1 cellular context compared by ENCODE assay signal in genomic region chr1:18901147-18901951, GRCh38.
A peak's percentile ranks its signal among the peaks of the same experiment; 100 is the strongest.
TF ChIP-seq lines count a peak whose summit lies in the region.

No MANE protein-coding gene starts in this region.

TF ChIP-seq in HepG2, 621 proteins besides CTCF, POLR2A, EP300 and RAD21 (continued from another document and continues in another):
- no peak for TF ChIP-seq ZNF784 (CRISPR knock-in tag; IDR thresholded peaks at IDR 0.05; ENCODE audit: borderline replicate concordance)
- TF ChIP-seq ZSCAN9 (CRISPR knock-in tag; IDR thresholded peaks at IDR 0.05; ENCODE audit: borderline replicate concordance) = peak; percentile 73
- TF ChIP-seq, protein P1, sequence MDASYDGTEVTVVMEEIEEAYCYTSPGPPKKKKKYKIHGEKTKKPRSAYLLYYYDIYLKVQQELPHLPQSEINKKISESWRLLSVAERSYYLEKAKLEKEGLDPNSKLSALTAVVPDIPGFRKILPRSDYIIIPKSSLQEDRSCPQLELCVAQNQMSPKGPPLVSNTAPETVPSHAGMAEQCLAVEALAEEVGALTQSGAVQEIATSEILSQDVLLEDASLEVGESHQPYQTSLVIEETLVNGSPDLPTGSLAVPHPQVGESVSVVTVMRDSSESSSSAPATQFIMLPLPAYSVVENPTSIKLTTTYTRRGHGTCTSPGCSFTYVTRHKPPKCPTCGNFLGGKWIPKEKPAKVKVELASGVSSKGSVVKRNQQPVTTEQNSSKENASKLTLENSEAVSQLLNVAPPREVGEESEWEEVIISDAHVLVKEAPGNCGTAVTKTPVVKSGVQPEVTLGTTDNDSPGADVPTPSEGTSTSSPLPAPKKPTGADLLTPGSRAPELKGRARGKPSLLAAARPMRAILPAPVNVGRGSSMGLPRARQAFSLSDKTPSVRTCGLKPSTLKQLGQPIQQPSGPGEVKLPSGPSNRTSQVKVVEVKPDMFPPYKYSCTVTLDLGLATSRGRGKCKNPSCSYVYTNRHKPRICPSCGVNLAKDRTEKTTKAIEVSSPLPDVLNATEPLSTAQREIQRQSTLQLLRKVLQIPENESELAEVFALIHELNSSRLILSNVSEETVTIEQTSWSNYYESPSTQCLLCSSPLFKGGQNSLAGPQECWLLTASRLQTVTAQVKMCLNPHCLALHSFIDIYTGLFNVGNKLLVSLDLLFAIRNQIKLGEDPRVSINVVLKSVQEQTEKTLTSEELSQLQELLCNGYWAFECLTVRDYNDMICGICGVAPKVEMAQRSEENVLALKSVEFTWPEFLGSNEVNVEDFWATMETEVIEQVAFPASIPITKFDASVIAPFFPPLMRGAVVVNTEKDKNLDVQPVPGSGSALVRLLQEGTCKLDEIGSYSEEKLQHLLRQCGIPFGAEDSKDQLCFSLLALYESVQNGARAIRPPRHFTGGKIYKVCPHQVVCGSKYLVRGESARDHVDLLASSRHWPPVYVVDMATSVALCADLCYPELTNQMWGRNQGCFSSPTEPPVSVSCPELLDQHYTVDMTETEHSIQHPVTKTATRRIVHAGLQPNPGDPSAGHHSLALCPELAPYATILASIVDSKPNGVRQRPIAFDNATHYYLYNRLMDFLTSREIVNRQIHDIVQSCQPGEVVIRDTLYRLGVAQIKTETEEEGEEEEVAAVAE (CRISPR knock-in tag; IDR thresholded peaks at IDR 0.05; ENCODE audit: borderline replicate concordance) = peak; percentile 70; the same call in 1 of the 2 replicates
- TF ChIP-seq ZBTB7A (CRISPR knock-in tag; IDR thresholded peaks at IDR 0.05) = peak; percentile 62; the same call in 1 of the 2 replicates
- TF ChIP-seq MLXIP (CRISPR knock-in tag; IDR thresholded peaks at IDR 0.05; ENCODE audit: borderline replicate concordance) = no peak
- TF ChIP-seq DMAP1 (CRISPR knock-in tag; IDR thresholded peaks at IDR 0.05) = peak; percentile 67
- TF ChIP-seq ZBTB3 (CRISPR knock-in tag; IDR thresholded peaks at IDR 0.05; ENCODE audit: borderline replicate concordance, low read depth) = no peak
- TF ChIP-seq, protein P2, sequence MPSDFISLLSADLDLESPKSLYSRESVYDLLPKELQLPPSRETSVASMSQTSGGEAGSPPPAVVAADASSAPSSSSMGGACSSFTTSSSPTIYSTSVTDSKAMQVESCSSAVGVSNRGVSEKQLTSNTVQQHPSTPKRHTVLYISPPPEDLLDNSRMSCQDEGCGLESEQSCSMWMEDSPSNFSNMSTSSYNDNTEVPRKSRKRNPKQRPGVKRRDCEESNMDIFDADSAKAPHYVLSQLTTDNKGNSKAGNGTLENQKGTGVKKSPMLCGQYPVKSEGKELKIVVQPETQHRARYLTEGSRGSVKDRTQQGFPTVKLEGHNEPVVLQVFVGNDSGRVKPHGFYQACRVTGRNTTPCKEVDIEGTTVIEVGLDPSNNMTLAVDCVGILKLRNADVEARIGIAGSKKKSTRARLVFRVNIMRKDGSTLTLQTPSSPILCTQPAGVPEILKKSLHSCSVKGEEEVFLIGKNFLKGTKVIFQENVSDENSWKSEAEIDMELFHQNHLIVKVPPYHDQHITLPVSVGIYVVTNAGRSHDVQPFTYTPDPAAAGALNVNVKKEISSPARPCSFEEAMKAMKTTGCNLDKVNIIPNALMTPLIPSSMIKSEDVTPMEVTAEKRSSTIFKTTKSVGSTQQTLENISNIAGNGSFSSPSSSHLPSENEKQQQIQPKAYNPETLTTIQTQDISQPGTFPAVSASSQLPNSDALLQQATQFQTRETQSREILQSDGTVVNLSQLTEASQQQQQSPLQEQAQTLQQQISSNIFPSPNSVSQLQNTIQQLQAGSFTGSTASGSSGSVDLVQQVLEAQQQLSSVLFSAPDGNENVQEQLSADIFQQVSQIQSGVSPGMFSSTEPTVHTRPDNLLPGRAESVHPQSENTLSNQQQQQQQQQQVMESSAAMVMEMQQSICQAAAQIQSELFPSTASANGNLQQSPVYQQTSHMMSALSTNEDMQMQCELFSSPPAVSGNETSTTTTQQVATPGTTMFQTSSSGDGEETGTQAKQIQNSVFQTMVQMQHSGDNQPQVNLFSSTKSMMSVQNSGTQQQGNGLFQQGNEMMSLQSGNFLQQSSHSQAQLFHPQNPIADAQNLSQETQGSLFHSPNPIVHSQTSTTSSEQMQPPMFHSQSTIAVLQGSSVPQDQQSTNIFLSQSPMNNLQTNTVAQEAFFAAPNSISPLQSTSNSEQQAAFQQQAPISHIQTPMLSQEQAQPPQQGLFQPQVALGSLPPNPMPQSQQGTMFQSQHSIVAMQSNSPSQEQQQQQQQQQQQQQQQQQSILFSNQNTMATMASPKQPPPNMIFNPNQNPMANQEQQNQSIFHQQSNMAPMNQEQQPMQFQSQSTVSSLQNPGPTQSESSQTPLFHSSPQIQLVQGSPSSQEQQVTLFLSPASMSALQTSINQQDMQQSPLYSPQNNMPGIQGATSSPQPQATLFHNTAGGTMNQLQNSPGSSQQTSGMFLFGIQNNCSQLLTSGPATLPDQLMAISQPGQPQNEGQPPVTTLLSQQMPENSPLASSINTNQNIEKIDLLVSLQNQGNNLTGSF (CRISPR knock-in tag; IDR thresholded peaks at IDR 0.05) = no peak
- no peak for TF ChIP-seq ZNF30 (CRISPR knock-in tag; IDR thresholded peaks at IDR 0.05)
- no peak for TF ChIP-seq ZNF138 (CRISPR knock-in tag; IDR thresholded peaks at IDR 0.05; ENCODE audit: low read depth)
- TF ChIP-seq AFF4 (CRISPR knock-in tag; IDR thresholded peaks at IDR 0.05) = peak; percentile 82; the same call in 1 of the 2 replicates
- peak; percentile 35; the same call in 1 of the 2 replicates for TF ChIP-seq ARNTL (CRISPR knock-in tag; IDR thresholded peaks at IDR 0.05)
- no peak for TF ChIP-seq GTF2F1 (IDR thresholded peaks at IDR 0.05; ENCODE audit: low read length)
- TF ChIP-seq, protein P3, sequence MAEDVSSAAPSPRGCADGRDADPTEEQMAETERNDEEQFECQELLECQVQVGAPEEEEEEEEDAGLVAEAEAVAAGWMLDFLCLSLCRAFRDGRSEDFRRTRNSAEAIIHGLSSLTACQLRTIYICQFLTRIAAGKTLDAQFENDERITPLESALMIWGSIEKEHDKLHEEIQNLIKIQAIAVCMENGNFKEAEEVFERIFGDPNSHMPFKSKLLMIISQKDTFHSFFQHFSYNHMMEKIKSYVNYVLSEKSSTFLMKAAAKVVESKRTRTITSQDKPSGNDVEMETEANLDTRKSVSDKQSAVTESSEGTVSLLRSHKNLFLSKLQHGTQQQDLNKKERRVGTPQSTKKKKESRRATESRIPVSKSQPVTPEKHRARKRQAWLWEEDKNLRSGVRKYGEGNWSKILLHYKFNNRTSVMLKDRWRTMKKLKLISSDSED (CRISPR knock-in tag; IDR thresholded peaks at IDR 0.05) = no peak
- no peak for TF ChIP-seq ATRX (CRISPR knock-in tag; IDR thresholded peaks at IDR 0.05; ENCODE audit: borderline replicate concordance)
- TF ChIP-seq EEA1 (CRISPR knock-in tag; IDR thresholded peaks at IDR 0.05; ENCODE audit: borderline replicate concordance) = no peak
- no peak for TF ChIP-seq ZNF577 (CRISPR knock-in tag; IDR thresholded peaks at IDR 0.05; ENCODE audit: borderline replicate concordance, low read depth)
- TF ChIP-seq PLRG1 (conservative IDR thresholded peaks at IDR 0.05) = no peak
- 0 out of 2 replicates have a peak, but pooled peaks have one; percentile 7 for TF ChIP-seq ZBTB34 (CRISPR knock-in tag; IDR thresholded peaks at IDR 0.05)
- TF ChIP-seq BCLAF1 (IDR thresholded peaks at IDR 0.05) = no peak
- no peak for TF ChIP-seq BCL3 (CRISPR knock-in tag; IDR thresholded peaks at IDR 0.05)
- TF ChIP-seq REPIN1 (CRISPR knock-in tag; IDR thresholded peaks at IDR 0.05; ENCODE audit: borderline replicate concordance, low read depth) = no peak
- TF ChIP-seq, protein P4, sequence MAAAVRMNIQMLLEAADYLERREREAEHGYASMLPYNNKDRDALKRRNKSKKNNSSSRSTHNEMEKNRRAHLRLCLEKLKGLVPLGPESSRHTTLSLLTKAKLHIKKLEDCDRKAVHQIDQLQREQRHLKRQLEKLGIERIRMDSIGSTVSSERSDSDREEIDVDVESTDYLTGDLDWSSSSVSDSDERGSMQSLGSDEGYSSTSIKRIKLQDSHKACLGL (CRISPR knock-in tag; IDR thresholded peaks at IDR 0.05) = no peak
